Comparison of ENCODE assay signal across 10 cellular contexts in genomic region chr18:59141294-59142068, GRCh38. TPM values are rescaled to one million over a fixed set of nuclear protein-coding genes. Genes with fewer than 3 reads are reported as not detected.
A peak's percentile ranks its signal among the peaks of the same experiment; 100 is the strongest.
DNase-seq lines count a peak whose midpoint lies in the region; ATAC-seq and TF ChIP-seq lines count a peak whose summit lies in the region.
"Had no signal": no experiment of that assay in that cellular context is flagged by ENCODE, and none has a peak within 500 bp of the region (broad histone marks: within the 10 kb centered on the region; RNA-seq: fewer than 3 reads in every experiment).

No MANE protein-coding gene starts in this region.

- no peaks in the 10 kb centered on the region for H3K9me3 Mint-ChIP-seq in activated CD4-positive, alpha-beta T cell treated with anti-CD3 and anti-CD28 coated beads, Interleukin-2, amount 10 ng/mL, durations not matched to agents 24 days and 14 days

- peak overlapping the region in 58 of 59 donors; percentile 29 to 96 (median 88) for H3K27ac ChIP-seq in dorsolateral prefrontal cortex
- H3K27ac ChIP-seq: testis had no signal

- ATAC-seq in GM19395 (IDR thresholded peaks at IDR 0.05; ENCODE audit: unreplicated experiment): no peak

- in situ Hi-C loops in HAP-1 (cut with MboI; ENCODE audit: low sequenced_read_pairs): no loop called here

- H3K36me3 ChIP-seq in HAP-1 (replicated peaks): no peaks in the 10 kb centered on the region

- H3K9me3 ChIP-seq in HAP-1: no peaks in the 10 kb centered on the region
- H3K9me3 ChIP-seq: testis had no signal

- H3K4me3 Mint-ChIP-seq in activated CD4-positive, alpha-beta T cell treated with anti-CD3 and anti-CD28 coated beads, Interleukin-2, amount 10 ng/mL, durations not matched to agents 24 days and 14 days: peak overlapping the region; percentile 97

- H3K27me3 ChIP-seq in dorsolateral prefrontal cortex (no peaks in the 10 kb centered on the region), HAP-1 (ENCODE audit: low read depth) (no peaks in the 10 kb centered on the region)
- H3K27me3 ChIP-seq: testis had no signal

- H3K4me1 ChIP-seq in HAP-1: peaks cover 3% of the 10 kb centered on the region

- peak in 6 of 56 donors; percentile 6 to 19 (median 12) for TF ChIP-seq CTCF in dorsolateral prefrontal cortex (IDR thresholded peaks at IDR 0.05 in 54 of 56, conservative IDR thresholded peaks at IDR 0.05 in 2 of 56; ENCODE audit: low read depth in 1 of 56, partially characterized antibody in 56 of 56)

- H3K27ac Mint-ChIP-seq in activated CD4-positive, alpha-beta T cell treated with anti-CD3 and anti-CD28 coated beads, Interleukin-2, amount 10 ng/mL, durations not matched to agents 24 days and 14 days: peak overlapping the region; percentile 98

- intact Hi-C loops in activated CD4-positive, alpha-beta T cell treated with anti-CD3 and anti-CD28 coated beads, Interleukin-2, amount 10 ng/mL, durations not matched to agents 24 days and 14 days (cut with micrococcal nuclease): loop anchor here (2.0 to 10.0 kb wide), 3 partner anchors 17 to 761 kb away; no protein-coding TSS in a partner anchor
- intact Hi-C loops in dorsolateral prefrontal cortex (cut with DNase I): no loop called here

- DNase-seq in activated CD4-positive, alpha-beta T cell treated with anti-CD3 and anti-CD28 coated beads, Interleukin-2, amount 10 ng/mL, durations not matched to agents 24 days and 14 days: peak; percentile 59
- DNase-seq in activated CD4-positive, alpha-beta T cell treated with anti-CD3 and anti-CD28 coated beads for 4 hours: no peak
- peak; percentile 88 for DNase-seq in NCI-H510A (lab: John Stamatoyannopoulos, UW)
- peak in 1 of 10 donors; percentile 23 for DNase-seq in dorsolateral prefrontal cortex
- peak; percentile 47 for DNase-seq in retina
- DNase-seq in HAP-1 (ENCODE audit: low spot score in 2 of 2): no peak
- no peak for DNase-seq in NCI-H2171 (lab: John Stamatoyannopoulos, UW)
- DNase-seq: KBM-7, testis had no signal

- H3K4me1 Mint-ChIP-seq in activated CD4-positive, alpha-beta T cell treated with anti-CD3 and anti-CD28 coated beads, Interleukin-2, amount 10 ng/mL, durations not matched to agents 24 days and 14 days: peaks cover 51% of the 10 kb centered on the region

- peak overlapping the region in 58 of 59 donors; percentile 12 to 99 (median 91) for H3K4me3 ChIP-seq in dorsolateral prefrontal cortex
- H3K4me3 ChIP-seq in HAP-1: no peak overlapping the region
- H3K4me3 ChIP-seq: testis had no signal

- peaks cover 11% of the 10 kb centered on the region for H3K36me3 Mint-ChIP-seq in activated CD4-positive, alpha-beta T cell treated with anti-CD3 and anti-CD28 coated beads, Interleukin-2, amount 10 ng/mL, durations not matched to agents 24 days and 14 days (ENCODE audit: low read depth)

- H3K27me3 Mint-ChIP-seq in activated CD4-positive, alpha-beta T cell treated with anti-CD3 and anti-CD28 coated beads, Interleukin-2, amount 10 ng/mL, durations not matched to agents 24 days and 14 days: peaks cover 13% of the 10 kb centered on the region

RNA-seq across cellular contexts. Expression of gene SEC11C, which starts 1.8 kb away (rescaled TPM):
- total RNA-seq in activated CD4-positive, alpha-beta T cell treated with anti-CD3 and anti-CD28 coated beads, Interleukin-2, amount 10 ng/mL, durations not matched to agents 24 days and 14 days: 125 and 126 TPM in 2 replicates
- 100 to 1,000 TPM in 61 of 120 experiments, 10 to 100 TPM in 59; 57.2 to 173 (median 101) TPM for total RNA-seq in dorsolateral prefrontal cortex

Comparison
In these comparisons a context has a peak if more than half of its experiments do, and no peak if none do; other contexts are left out.
1. DNase-seq: peak in activated CD4-positive, alpha-beta T cell treated with anti-CD3 and anti-CD28 coated beads, Interleukin-2, amount 10 ng/mL, durations not matched to agents 24 days and 14 days (single experiment), NCI-H510A (single experiment) and retina (single experiment); none in activated CD4-positive, alpha-beta T cell treated with anti-CD3 and anti-CD28 coated beads for 4 hours (0 of 2), HAP-1 (0 of 2) and NCI-H2171 (single experiment).